ENCODE assay signal across 10 cellular contexts in the genomic region with DNA sequence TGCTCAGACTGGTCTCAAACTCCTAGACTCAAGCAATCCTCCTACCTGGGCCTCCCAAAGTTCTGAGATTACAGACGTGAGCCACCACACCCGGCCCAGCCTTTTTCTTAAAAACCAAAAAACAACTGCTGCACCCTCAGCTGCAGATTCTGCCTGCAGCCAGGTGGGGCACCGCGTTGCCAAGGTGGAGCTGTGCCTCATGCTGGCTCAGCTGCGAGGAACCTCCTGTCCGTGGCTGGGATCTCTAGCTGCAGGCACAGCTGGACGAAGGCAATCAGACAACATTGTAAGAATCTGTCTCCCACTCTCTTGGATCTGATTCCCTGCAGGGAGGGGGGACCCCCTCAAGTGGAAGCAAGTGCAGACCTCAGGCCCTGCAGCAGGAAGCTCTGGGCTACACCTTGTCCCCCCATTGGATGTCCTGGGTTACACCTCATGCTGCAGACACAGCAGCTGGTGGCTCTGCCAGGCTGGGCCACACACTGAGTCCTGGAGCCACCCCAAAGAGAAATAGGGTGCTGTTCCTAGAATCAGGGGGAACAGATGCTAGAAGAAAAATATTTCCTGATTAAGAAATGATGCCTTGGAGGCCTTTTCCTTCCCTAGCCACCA. TPM values are rescaled to one million over a fixed set of nuclear protein-coding genes. Genes with fewer than 3 reads are reported as not detected.
A peak's percentile ranks its signal among the peaks of the same experiment; 100 is the strongest.
DNase-seq lines count a peak whose midpoint lies in the region; ATAC-seq, FAIRE-seq and TF ChIP-seq lines count a peak whose summit lies in the region.
"Had no signal": no experiment of that assay in that cellular context is flagged by ENCODE, and none has a peak within 500 bp of the region (broad histone marks: within the 10 kb centered on the region; RNA-seq: fewer than 3 reads in every experiment).

No MANE protein-coding gene starts in this region.

- no peaks in the 10 kb centered on the region for H3K36me3 Mint-ChIP-seq in activated CD4-positive, alpha-beta T cell treated with anti-CD3 and anti-CD28 coated beads, Interleukin-2, amount 10 ng/mL, durations not matched to agents 24 days and 14 days (ENCODE audit: low read depth)

- no peak overlapping the region for H3K23ac ChIP-seq in H1 (ENCODE audit: insufficient read length)

- TF ChIP-seq POLR2A in H1 (IDR thresholded peaks at IDR 0.05; ENCODE audit: control extremely low read depth in 1 of 2, low read depth in 2 of 2, low read length in 2 of 2): no peak

- H3K27ac ChIP-seq in H1 (ENCODE audit: low read depth, low read length): peak overlapping the region; percentile 37; the same call in 1 of the 2 replicates

- DNase-seq in COR-L47 (lab: John Stamatoyannopoulos, UW) (peak; percentile 21), NAMALWA (ENCODE audit: low spot score) (peak; percentile 51), H1 (ENCODE audit: low read depth in 1 of 2, low spot score in 2 of 2) (no peak), T1000 (lab: John Stamatoyannopoulos, UW) (no peak), G401 (ENCODE audit: low spot score) (no peak)
- DNase-seq in activated CD4-positive, alpha-beta T cell treated with anti-CD3 and anti-CD28 coated beads, Interleukin-2, amount 10 ng/mL, durations not matched to agents 24 days and 14 days: no peak

- peak overlapping the region in 1 of 4 experiments; percentile 14; a peak in 1 of 8 replicates for H3K4me3 ChIP-seq in H1 (ENCODE audit: extremely low read depth in 1 of 4, insufficient read depth in 2 of 4, low read depth in 3 of 4, low read length in 4 of 4)
- peak overlapping the region; percentile 50 for H3K4me3 ChIP-seq in neuron (ENCODE audit: low read length)

- H2AK5ac ChIP-seq in H1 (ENCODE audit: low read depth, low read length): no peak overlapping the region

- TF ChIP-seq RAD21 in H1 (IDR thresholded peaks at IDR 0.05 in 1 of 2, conservative IDR thresholded peaks at IDR 0.05 in 1 of 2; ENCODE audit: low read depth in 2 of 2, low read length in 2 of 2): peak; percentile 15 to 49; a peak in 2 of 4 replicates

- H3K18ac ChIP-seq in H1 (ENCODE audit: extremely low read depth, low read length): peak overlapping the region; percentile 43; the same call in 1 of the 2 replicates

- TF ChIP-seq EP300 in H1 (IDR thresholded peaks at IDR 0.05; ENCODE audit: borderline replicate concordance in 1 of 2, low read depth in 2 of 2, low read length in 2 of 2): no peak

- POLR2A ChIA-PET in H1 (lab: Charles Lee; ENCODE audit: partially characterized antibody): interaction anchor here (1.1 to 4.1 kb wide), 5 partner anchors 10 to 57 kb away, joined by 3 to 26 read pairs (median 8); no protein-coding TSS in a partner anchor

- H3K27me3 ChIP-seq in H1 (replicated peaks in 1 of 4; ENCODE audit: control insufficient read depth in 3 of 4, extremely low read depth in 1 of 4, insufficient read depth in 3 of 4, low read length in 3 of 4) (no peaks in the 10 kb centered on the region), neuron (ENCODE audit: insufficient read depth, low read length) (no peaks in the 10 kb centered on the region)

- H2BK20ac ChIP-seq in H1 (ENCODE audit: low read length): peak overlapping the region; percentile 80; the same call in 1 of the 2 replicates

- WGBS in H1 (ENCODE audit: extremely low coverage in 1 of 2, insufficient coverage in 1 of 2, insufficient read length in 1 of 2, insufficient replicate concordance in 2 of 2, low coverage in 1 of 2, low lambda C conversion rate in 2 of 2, missing lambda C conversion rate in 1 of 2), 2 experiments: 74% methylated on average over 7 of the region's 7 CpGs; no CpG with 5 or more reads in 1 of the 2 experiments

- peak overlapping the region; percentile 92; the same call in 1 of the 2 replicates for H2BK12ac ChIP-seq in H1 (ENCODE audit: low read depth, low read length)

- ATAC-seq in HG03354 (IDR thresholded peaks at IDR 0.05; ENCODE audit: poor library complexity, severe bottlenecking, unreplicated experiment): no peak

- H3K4me3 Mint-ChIP-seq in activated CD4-positive, alpha-beta T cell treated with anti-CD3 and anti-CD28 coated beads, Interleukin-2, amount 10 ng/mL, durations not matched to agents 24 days and 14 days: no peak overlapping the region
- H3K4me3 Mint-ChIP-seq: stimulated activated naive CD8-positive, alpha-beta T cell treated with anti-CD3 and anti-CD28 coated beads, Interleukin-15, Interleukin-2, amounts not matched to agents 100 ng/mL and 50 ng/mL, for 24 hours had no signal

- in situ Hi-C loops in G401 (cut with HindIII; ENCODE audit: low sequenced_read_pairs): no loop called here

- peak overlapping the region; percentile 29 to 46; a peak in 1 of 4 replicates for H3K4me2 ChIP-seq in H1 (ENCODE audit: insufficient read depth in 1 of 2, low read depth in 2 of 2, low read length in 2 of 2)

- H3K23me2 ChIP-seq in H1 (ENCODE audit: low read depth, low read length): no peaks in the 10 kb centered on the region

- H3K9me3 ChIP-seq in H1 (ENCODE audit: insufficient read depth in 2 of 2, low read depth in 1 of 2, low read length in 1 of 2): no peaks in the 10 kb centered on the region
- H3K9me3 ChIP-seq in neuron (ENCODE audit: low read length): no peaks in the 10 kb centered on the region

- no peak overlapping the region for H3K14ac ChIP-seq in H1 (ENCODE audit: insufficient read length)

- CTCF ChIA-PET in H1 (lab: Charles Lee; ENCODE audit: partially characterized antibody): interaction anchor here (0.5 to 5.3 kb wide), 17 partner anchors 9 to 236 kb away, joined by 3 to 35 read pairs (median 5); a partner anchor contains a TSS

- H3K79me2 ChIP-seq in H1 (ENCODE audit: control insufficient read depth in 1 of 2, insufficient read depth in 2 of 2, low read length in 2 of 2): no peaks in the 10 kb centered on the region

- no peak overlapping the region for H2BK120ac ChIP-seq in H1 (replicated peaks; ENCODE audit: low read depth, low read length)

- no peak overlapping the region for H4K5ac ChIP-seq in H1 (ENCODE audit: insufficient read length, low read depth, low read length)

- no peaks in the 10 kb centered on the region for H4K20me1 ChIP-seq in H1 (replicated peaks in 1 of 2; ENCODE audit: control insufficient read depth in 1 of 2, insufficient read depth in 2 of 2, low read length in 2 of 2)

- H3K79me1 ChIP-seq in H1 (ENCODE audit: low read depth, low read length): no peaks in the 10 kb centered on the region

- H3K27me3 Mint-ChIP-seq in activated CD4-positive, alpha-beta T cell treated with anti-CD3 and anti-CD28 coated beads, Interleukin-2, amount 10 ng/mL, durations not matched to agents 24 days and 14 days: peaks cover 8% of the 10 kb centered on the region

- no peak for FAIRE-seq in H1 (lab: Jason Lieb, UNC)
- FAIRE-seq: islet of Langerhans had no signal

- 0 out of 2 replicates have a peak overlapping the region, but pooled peaks have one; percentile 88 for H2BK15ac ChIP-seq in H1 (ENCODE audit: low read length)

- H3K36me3 ChIP-seq in H1 (ENCODE audit: control insufficient read depth in 2 of 4, insufficient read depth in 4 of 4, low read length in 3 of 4) (no peaks in the 10 kb centered on the region), neuron (ENCODE audit: insufficient read depth, low read length) (no peaks in the 10 kb centered on the region)

- H4K91ac ChIP-seq in H1 (replicated peaks; ENCODE audit: insufficient read length, low read length): no peak overlapping the region

- no peak overlapping the region for H3K27ac Mint-ChIP-seq in activated CD4-positive, alpha-beta T cell treated with anti-CD3 and anti-CD28 coated beads, Interleukin-2, amount 10 ng/mL, durations not matched to agents 24 days and 14 days
- H3K27ac Mint-ChIP-seq: stimulated activated naive CD8-positive, alpha-beta T cell treated with anti-CD3 and anti-CD28 coated beads, Interleukin-15, Interleukin-2, amounts not matched to agents 100 ng/mL and 50 ng/mL, for 24 hours had no signal

- peaks cover 0 to 10% (median 7%) of the 10 kb centered on the region in 4 experiments; a peak in 6 of 7 replicates for H3K4me1 ChIP-seq in H1 (replicated peaks in 1 of 4; ENCODE audit: control insufficient read depth in 3 of 4, insufficient read depth in 4 of 4, low read length in 3 of 4)
- peaks cover 21% of the 10 kb centered on the region for H3K4me1 ChIP-seq in neuron (ENCODE audit: insufficient read depth, low read length)

- H3K9ac ChIP-seq in H1 (replicated peaks in 1 of 4; ENCODE audit: extremely low read depth in 1 of 4, low read depth in 3 of 4, low read length in 3 of 4): no peak overlapping the region; a peak in 1 of 7 replicates

- H3K4me1 Mint-ChIP-seq in activated CD4-positive, alpha-beta T cell treated with anti-CD3 and anti-CD28 coated beads, Interleukin-2, amount 10 ng/mL, durations not matched to agents 24 days and 14 days: no peaks in the 10 kb centered on the region

- H3K9me3 Mint-ChIP-seq in activated CD4-positive, alpha-beta T cell treated with anti-CD3 and anti-CD28 coated beads, Interleukin-2, amount 10 ng/mL, durations not matched to agents 24 days and 14 days: no peaks in the 10 kb centered on the region
- H3K9me3 Mint-ChIP-seq: stimulated activated naive CD8-positive, alpha-beta T cell treated with anti-CD3 and anti-CD28 coated beads, Interleukin-15, Interleukin-2, amounts not matched to agents 100 ng/mL and 50 ng/mL, for 24 hours had no signal

- no peak overlapping the region for H4K8ac ChIP-seq in H1 (ENCODE audit: extremely low read depth, insufficient read depth, low read length)

- peak in 2 of 3 experiments; percentile 53 to 68; a peak in 3 of 4 replicates for TF ChIP-seq CTCF in H1 (IDR thresholded peaks at IDR 0.05; ENCODE audit: control extremely low read depth in 1 of 3, insufficient read depth in 1 of 3, low read depth in 1 of 3, low read length in 3 of 3)

- H2AFZ ChIP-seq in H1 (ENCODE audit: low read length) (no peak overlapping the region), neuron (ENCODE audit: low read depth, low read length) (peak overlapping the region; percentile 62)

- intact Hi-C loops in activated CD4-positive, alpha-beta T cell treated with anti-CD3 and anti-CD28 coated beads, Interleukin-2, amount 10 ng/mL, durations not matched to agents 24 days and 14 days (cut with micrococcal nuclease): no loop called here

- no peak overlapping the region for H3K56ac ChIP-seq in H1 (replicated peaks; ENCODE audit: insufficient read length, low read depth, low read length)

- H2BK5ac ChIP-seq in H1 (ENCODE audit: low read depth, low read length): no peak overlapping the region

- no peak overlapping the region for H3K4ac ChIP-seq in H1 (replicated peaks; ENCODE audit: insufficient read length, low read depth, low read length)

RNA-seq across cellular contexts. Expression of a gene that starts 24.1 kb away (rescaled TPM):
- not detected in 2 replicates for total RNA-seq in H1 (2021; fragmentation: NEBNext Ultra II Directional; extraction: Animal tissue kit (Norgen Biotek cat#: 25700))
- 0.06 TPM in 1 of 2 replicates, not detected in the other for polyA plus RNA-seq in H1 (2011; rRNA removed)
- polyA plus RNA-seq in H1 (2011; cell fraction: cytosol; rRNA removed): not detected
- polyA plus RNA-seq in H1 (2011; cell fraction: nucleus; rRNA removed): 0.09 TPM
- not detected in 4 replicates for polyA plus RNA-seq in H1 (2012, experiment 1 of 2)
- not detected for polyA plus RNA-seq in H1 (2012, experiment 2 of 2)
- polyA plus RNA-seq in H1 (2013, experiment 1 of 2): 0.12 TPM
- polyA plus RNA-seq in H1 (2013, experiment 2 of 2): 0.15 TPM
- not detected in 2 replicates for polyA minus RNA-seq in H1 (2011; rRNA and poly(A)+ RNA removed)
- not detected for polyA minus RNA-seq in H1 (2011; cell fraction: cytosol; rRNA and poly(A)+ RNA removed)
- polyA minus RNA-seq in H1 (2011; cell fraction: nucleus; rRNA and poly(A)+ RNA removed): not detected
- not detected in 2 replicates for total RNA-seq in activated CD4-positive, alpha-beta T cell treated with anti-CD3 and anti-CD28 coated beads, Interleukin-2, amount 10 ng/mL, durations not matched to agents 24 days and 14 days
- not detected in 2 replicates for total RNA-seq in G401 (2014; rRNA removed; shearing (Covaris generic))

RNA-seq across cellular contexts. Expression of a gene that starts 29.8 kb away (rescaled TPM):
- total RNA-seq in H1 (2021; fragmentation: NEBNext Ultra II Directional; extraction: Animal tissue kit (Norgen Biotek cat#: 25700)): 126 and 128 TPM in 2 replicates
- polyA plus RNA-seq in H1 (2011; rRNA removed): 223 and 288 TPM in 2 replicates
- polyA plus RNA-seq in H1 (2011; cell fraction: cytosol; rRNA removed): 206 TPM
- 196 TPM for polyA plus RNA-seq in H1 (2011; cell fraction: nucleus; rRNA removed)
- polyA plus RNA-seq in H1 (2012, experiment 1 of 2): 96.3 to 131 TPM (median 121 TPM) in 4 replicates
- 81.1 TPM for polyA plus RNA-seq in H1 (2012, experiment 2 of 2)
- polyA plus RNA-seq in H1 (2013, experiment 1 of 2): 88.3 TPM
- 92.6 TPM for polyA plus RNA-seq in H1 (2013, experiment 2 of 2)
- 69.6 and 75.5 TPM in 2 replicates for polyA minus RNA-seq in H1 (2011; rRNA and poly(A)+ RNA removed)
- 91.3 TPM for polyA minus RNA-seq in H1 (2011; cell fraction: cytosol; rRNA and poly(A)+ RNA removed)
- polyA minus RNA-seq in H1 (2011; cell fraction: nucleus; rRNA and poly(A)+ RNA removed): 58.7 TPM
- 36.6 and 40.2 TPM in 2 replicates for total RNA-seq in activated CD4-positive, alpha-beta T cell treated with anti-CD3 and anti-CD28 coated beads, Interleukin-2, amount 10 ng/mL, durations not matched to agents 24 days and 14 days
- 734 and 738 TPM in 2 replicates for total RNA-seq in G401 (2014; rRNA removed; shearing (Covaris generic))

Comparison
In these comparisons a context has a peak if more than half of its experiments do, and no peak if none do; other contexts are left out.
1. DNase-seq: peak in COR-L47 (single experiment) and NAMALWA (single experiment); none in H1 (0 of 2), activated CD4-positive, alpha-beta T cell treated with anti-CD3 and anti-CD28 coated beads, Interleukin-2, amount 10 ng/mL, durations not matched to agents 24 days and 14 days (single experiment), T1000 (single experiment) and G401 (single experiment).